Comparison of ENCODE assay signal across 16 cellular contexts in genomic region chr4:13963601-13964000, GRCh38.
A peak's percentile ranks its signal among the peaks of the same experiment; 100 is the strongest.
DNase-seq lines count a peak whose midpoint lies in the region; ATAC-seq and TF ChIP-seq lines count a peak whose summit lies in the region.
"Had no signal": no experiment of that assay in that cellular context is flagged by ENCODE, and none has a peak within 500 bp of the region (broad histone marks: within the 10 kb centered on the region; RNA-seq: fewer than 3 reads in every experiment).

No MANE protein-coding gene starts in this region.

- in situ Hi-C loops in astrocyte of the spinal cord (cut with HindIII; ENCODE audit: low sequenced_read_pairs) = no loop called here

- TF ChIP-seq CTCF in astrocyte of the spinal cord (IDR thresholded peaks at IDR 0.05; ENCODE audit: low read depth, low read length) = no peak
- no peak for TF ChIP-seq CTCF in fibroblast of pulmonary artery (IDR thresholded peaks at IDR 0.05; ENCODE audit: low read length, missing control alignments)
- TF ChIP-seq CTCF in parathyroid adenoma (IDR thresholded peaks at IDR 0.05) = no peak

- H3K4me1 ChIP-seq in parathyroid adenoma = peaks cover 20% of the 10 kb centered on the region

- no peaks in the 10 kb centered on the region for H3K9me3 ChIP-seq in parathyroid adenoma (ENCODE audit: control insufficient read depth, low read length)

- DNase-seq in EH (ENCODE audit: low read depth) = peak; percentile 18
- peak; percentile 62 for DNase-seq in astrocyte of the spinal cord (ENCODE audit: low read depth, low spot score)
- peak; percentile 90 for DNase-seq in fibroblast of pulmonary artery (ENCODE audit: low read depth)
- DNase-seq in NCI-H2107 treated with DMSO at 0.1 percent for 48 hours (lab: John Stamatoyannopoulos, UW; ENCODE audit: unreplicated experiment) = no peak
- no peak for DNase-seq in caudate nucleus (lab: John Stamatoyannopoulos, UW)
- no peak for DNase-seq in NCI-H2227 (lab: John Stamatoyannopoulos, UW; ENCODE audit: unreplicated experiment)
- DNase-seq: H9, Kasumi-1, NCI-H1105 treated with DMSO at 0.1 percent for 48 hours, NCI-H187, NCI-H2171 treated with DMSO at 0.1 percent for 48 hours, NCI-H510A, NCI-H82 had no signal

- no peak overlapping the region for H3K9ac ChIP-seq in parathyroid adenoma

- H3K36me3 ChIP-seq in parathyroid adenoma (ENCODE audit: control insufficient read depth, insufficient read depth, low read length) = no peaks in the 10 kb centered on the region

- no peaks in the 10 kb centered on the region for H3K27me3 ChIP-seq in parathyroid adenoma (ENCODE audit: control insufficient read depth, insufficient read depth, low read length)

- H3K4me3 ChIP-seq in astrocyte of the spinal cord (ENCODE audit: low read depth, low read length) (no peak overlapping the region), fibroblast of pulmonary artery (replicated peaks; ENCODE audit: low read depth, low read length) (no peak overlapping the region), parathyroid adenoma (ENCODE audit: low read depth, low read length) (no peak overlapping the region)

- no peak for ATAC-seq in GM18870 (IDR thresholded peaks at IDR 0.05; ENCODE audit: unreplicated experiment)

- H3K4me2 ChIP-seq in parathyroid adenoma (ENCODE audit: low read length) = no peak overlapping the region

- H3K27ac ChIP-seq in parathyroid adenoma (peak overlapping the region; percentile 32), caudate nucleus (ENCODE audit: low read depth, low read length) (no peak overlapping the region)
- H3K27ac ChIP-seq: C4-2B had no signal

- no peaks in the 10 kb centered on the region for H3K79me2 ChIP-seq in parathyroid adenoma

- no peak overlapping the region for H2AFZ ChIP-seq in parathyroid adenoma

Comparison
In these comparisons a context has a peak if more than half of its experiments do, and no peak if none do; other contexts are left out.
1. DNase-seq: peak in EH (single experiment), astrocyte of the spinal cord (single experiment) and fibroblast of pulmonary artery (single experiment); none in NCI-H2107 treated with DMSO at 0.1 percent for 48 hours (single experiment), caudate nucleus (0 of 61) and NCI-H2227 (single experiment).